Comparison of ENCODE assay signal across 11 cellular contexts in genomic region chr2:230774348-230774951, GRCh38.
DNase-seq lines count a peak whose midpoint lies in the region; ATAC-seq and TF ChIP-seq lines count a peak whose summit lies in the region.
"Had no signal": no experiment of that assay in that cellular context is flagged by ENCODE, and none has a peak within 500 bp of the region (broad histone marks: within the 10 kb centered on the region; RNA-seq: fewer than 3 reads in every experiment).

No MANE protein-coding gene starts in this region.

- no peak for DNase-seq in activated CD4-positive, CD25-positive, alpha-beta regulatory T cell treated with anti-CD3 and anti-CD28 coated beads, Interleukin-2, amount 50 U/mL, for 72 hours
- peak; percentile 64 for DNase-seq in foreskin melanocyte
- DNase-seq in stromal cell of bone marrow (ENCODE audit: low read depth), result peak; percentile 85
- no peak for DNase-seq in NCI-H524 (lab: John Stamatoyannopoulos, UW)
- DNase-seq: activated naive CD4-positive, alpha-beta T cell treated with Interleukin-2 at 50 U/mL for 16 hours; right lobe of liver; uterus had no signal

- peak; percentile 35 to 48 for ATAC-seq in activated CD4-positive, CD25-positive, alpha-beta regulatory T cell treated with anti-CD3 and anti-CD28 coated beads, Interleukin-2, amount 50 U/mL, for 24 hours
- peak; percentile 89 for ATAC-seq in SK-N-SH treated with all-trans-retinoic acid at 6 μM for 48 hours
- ATAC-seq in GM18870 (IDR thresholded peaks at IDR 0.05; ENCODE audit: unreplicated experiment), result no peak
- no peak for ATAC-seq in GM19351 (IDR thresholded peaks at IDR 0.05; ENCODE audit: unreplicated experiment)

TF ChIP-seq in SK-N-SH treated with all-trans-retinoic acid at 6 μM for 48 hours, 23 proteins besides CTCF, POLR2A, EP300 and RAD21:
- TF ChIP-seq PATZ1 (CRISPR knock-in tag; IDR thresholded peaks at IDR 0.05; ENCODE audit: borderline replicate concordance) (no peak), BACH2 (CRISPR knock-in tag; IDR thresholded peaks at IDR 0.05; ENCODE audit: borderline replicate concordance) (no peak), CSDC2 (CRISPR knock-in tag; IDR thresholded peaks at IDR 0.05) (no peak), ESRRG (CRISPR knock-in tag; IDR thresholded peaks at IDR 0.05) (no peak), POU6F1 (CRISPR knock-in tag; IDR thresholded peaks at IDR 0.05; ENCODE audit: borderline replicate concordance, low read depth) (no peak), ARNTL (CRISPR knock-in tag; IDR thresholded peaks at IDR 0.05; ENCODE audit: borderline replicate concordance, low read depth) (no peak), GLIS3 (CRISPR knock-in tag; IDR thresholded peaks at IDR 0.05) (no peak), PPARA (CRISPR knock-in tag; IDR thresholded peaks at IDR 0.05; ENCODE audit: borderline replicate concordance) (no peak), TOX (CRISPR knock-in tag; IDR thresholded peaks at IDR 0.05; ENCODE audit: borderline replicate concordance) (no peak), CSRNP3 (CRISPR knock-in tag; IDR thresholded peaks at IDR 0.05) (no peak), ZFP30 (CRISPR knock-in tag; IDR thresholded peaks at IDR 0.05) (no peak), ZC3H10 (CRISPR knock-in tag; IDR thresholded peaks at IDR 0.05) (no peak), ZNF70 (CRISPR knock-in tag; IDR thresholded peaks at IDR 0.05) (no peak), ISL1 (CRISPR knock-in tag; IDR thresholded peaks at IDR 0.05) (no peak), CREB5 (CRISPR knock-in tag; IDR thresholded peaks at IDR 0.05; ENCODE audit: low read depth) (no peak), SNAI2 (CRISPR knock-in tag; IDR thresholded peaks at IDR 0.05) (no peak), RARB (CRISPR knock-in tag; IDR thresholded peaks at IDR 0.05) (no peak), TSHZ2 (CRISPR knock-in tag; IDR thresholded peaks at IDR 0.05) (no peak), OSR1 (CRISPR knock-in tag; IDR thresholded peaks at IDR 0.05) (no peak)
TF ChIP-seq in SK-N-SH treated with all-trans-retinoic acid at 6 μM for 48 hours: peak in this region for 0.

Comparison
In these comparisons a context has a peak if more than half of its experiments do, and no peak if none do; other contexts are left out.
1. ATAC-seq: peak in activated CD4-positive, CD25-positive, alpha-beta regulatory T cell treated with anti-CD3 and anti-CD28 coated beads, Interleukin-2, amount 50 U/mL, for 24 hours (2 of 2) and SK-N-SH treated with all-trans-retinoic acid at 6 μM for 48 hours (single experiment); none in GM18870 (single experiment) and GM19351 (single experiment).
2. DNase-seq: peak in foreskin melanocyte (single experiment) and stromal cell of bone marrow (single experiment); none in activated CD4-positive, CD25-positive, alpha-beta regulatory T cell treated with anti-CD3 and anti-CD28 coated beads, Interleukin-2, amount 50 U/mL, for 72 hours (single experiment) and NCI-H524 (0 of 2).